ENCODE assay signal across 1 cellular context in the genomic region with DNA sequence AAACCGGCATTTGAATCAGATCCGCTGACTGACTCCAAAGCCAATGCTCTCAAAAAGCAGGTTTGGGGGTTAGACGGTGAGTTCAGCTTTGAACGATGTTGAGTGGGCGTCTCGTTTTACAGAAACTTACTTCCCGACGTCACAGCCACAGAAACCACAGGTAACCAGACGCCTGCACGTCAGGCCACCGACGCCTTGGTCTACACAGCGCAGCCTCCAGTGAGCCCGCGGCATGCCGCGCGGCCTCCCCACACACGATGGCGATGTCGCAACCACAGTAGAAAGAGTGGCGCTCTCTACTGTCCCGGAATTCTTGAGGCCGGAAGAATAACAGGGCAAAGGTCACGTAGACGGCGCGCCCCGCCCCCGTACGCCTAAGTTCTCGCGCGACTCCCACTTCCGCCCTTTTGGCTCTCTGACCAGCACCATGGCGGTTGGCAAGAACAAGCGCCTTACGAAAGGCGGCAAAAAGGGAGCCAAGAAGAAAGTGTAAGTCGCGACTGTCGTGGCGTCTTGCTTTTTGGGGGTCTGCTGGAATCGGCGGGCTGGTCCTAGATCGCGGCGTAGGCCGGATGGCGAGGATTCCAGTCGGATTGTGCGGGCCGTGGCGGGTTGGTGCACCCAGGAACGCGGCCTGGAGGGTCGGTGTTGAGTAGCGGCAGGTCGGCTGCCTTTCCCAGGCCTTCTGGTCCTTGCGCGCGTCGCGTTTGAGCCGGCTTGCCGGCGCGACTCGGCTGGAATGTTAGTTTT.
TF ChIP-seq lines count a peak whose summit lies in the region.

TSS of gene RPS3A (plus strand) at position 403 of the 750 bp plus-strand sequence. CDS start at position 428, 25 bp downstream.

TF ChIP-seq in K562, 482 proteins besides CTCF, POLR2A, EP300 and RAD21 (continued from another document and continues in another):
- TF ChIP-seq RUNX1 (IDR thresholded peaks at IDR 0.05; ENCODE audit: low read depth) (peak; percentile 65; the same call in 1 of the 2 replicates), JUND (IDR thresholded peaks at IDR 0.05; ENCODE audit: borderline replicate concordance, low read depth, low read length) (peak; percentile 78), JUND (tag; IDR thresholded peaks at IDR 0.05; ENCODE audit: borderline replicate concordance, low read depth, low read length) (no peak; the same call in 2 of the 3 replicates), ZNF41 (CRISPR knock-in tag; conservative IDR thresholded peaks at IDR 0.05) (no peak), ZNF76 (CRISPR knock-in tag; IDR thresholded peaks at IDR 0.05; ENCODE audit: borderline replicate concordance) (0 out of 2 replicates have a peak, but pooled peaks have one; percentile 25), RNF2 (IDR thresholded peaks at IDR 0.05) (peak; percentile 89; the same call in 1 of the 2 replicates), ZNF212 (CRISPR knock-in tag; IDR thresholded peaks at IDR 0.05) (no peak), RAD51 (IDR thresholded peaks at IDR 0.05; ENCODE audit: borderline replicate concordance, low read depth) (no peak), WHSC1 (IDR thresholded peaks at IDR 0.05; ENCODE audit: low read length) (no peak), ZBTB1 (CRISPR knock-in tag; IDR thresholded peaks at IDR 0.05; ENCODE audit: borderline replicate concordance, low read depth) (peak; percentile 92), HEY1 (CRISPR knock-in tag; IDR thresholded peaks at IDR 0.05; ENCODE audit: borderline replicate concordance) (no peak), MTA2 (IDR thresholded peaks at IDR 0.05; ENCODE audit: low read depth) (peak; percentile 73), ZNF699 (CRISPR knock-in tag; IDR thresholded peaks at IDR 0.05; ENCODE audit: insufficient replicate concordance) (no peak), SMARCA5 (IDR thresholded peaks at IDR 0.05) (no peak), KLF10 (CRISPR knock-in tag; IDR thresholded peaks at IDR 0.05) (no peak), CEBPG (CRISPR knock-in tag; IDR thresholded peaks at IDR 0.05) (peak; percentile 91), CEBPG (tag; conservative IDR thresholded peaks at IDR 0.05 in 1 of 2, IDR thresholded peaks at IDR 0.05 in 1 of 2) (peak; percentile 93 to 94), ZNF589 (CRISPR knock-in tag; IDR thresholded peaks at IDR 0.05; ENCODE audit: low read depth) (no peak; the same call in 1 of the 2 replicates), RBM22 (IDR thresholded peaks at IDR 0.05; ENCODE audit: low read depth, low read length, poor library complexity, severe bottlenecking) (peak; percentile 94), EZH2 (IDR thresholded peaks at IDR 0.05; ENCODE audit: borderline replicate concordance, low read depth, low read length) (no peak), RBM34 (IDR thresholded peaks at IDR 0.05; ENCODE audit: borderline replicate concordance, insufficient read depth, low read length) (no peak), ZNF318 (IDR thresholded peaks at IDR 0.05; ENCODE audit: borderline replicate concordance in 1 of 2, low read depth in 1 of 2) (peak in 1 of 2 experiments; percentile 96; a peak in 2 of 4 replicates), EWSR1 (IDR thresholded peaks at IDR 0.05; ENCODE audit: borderline replicate concordance, low read depth, partially characterized antibody) (no peak), FIP1L1 (IDR thresholded peaks at IDR 0.05; ENCODE audit: low read depth, low read length, poor library complexity, severe bottlenecking) (peak; percentile 88)
- TF ChIP-seq, protein P1, sequence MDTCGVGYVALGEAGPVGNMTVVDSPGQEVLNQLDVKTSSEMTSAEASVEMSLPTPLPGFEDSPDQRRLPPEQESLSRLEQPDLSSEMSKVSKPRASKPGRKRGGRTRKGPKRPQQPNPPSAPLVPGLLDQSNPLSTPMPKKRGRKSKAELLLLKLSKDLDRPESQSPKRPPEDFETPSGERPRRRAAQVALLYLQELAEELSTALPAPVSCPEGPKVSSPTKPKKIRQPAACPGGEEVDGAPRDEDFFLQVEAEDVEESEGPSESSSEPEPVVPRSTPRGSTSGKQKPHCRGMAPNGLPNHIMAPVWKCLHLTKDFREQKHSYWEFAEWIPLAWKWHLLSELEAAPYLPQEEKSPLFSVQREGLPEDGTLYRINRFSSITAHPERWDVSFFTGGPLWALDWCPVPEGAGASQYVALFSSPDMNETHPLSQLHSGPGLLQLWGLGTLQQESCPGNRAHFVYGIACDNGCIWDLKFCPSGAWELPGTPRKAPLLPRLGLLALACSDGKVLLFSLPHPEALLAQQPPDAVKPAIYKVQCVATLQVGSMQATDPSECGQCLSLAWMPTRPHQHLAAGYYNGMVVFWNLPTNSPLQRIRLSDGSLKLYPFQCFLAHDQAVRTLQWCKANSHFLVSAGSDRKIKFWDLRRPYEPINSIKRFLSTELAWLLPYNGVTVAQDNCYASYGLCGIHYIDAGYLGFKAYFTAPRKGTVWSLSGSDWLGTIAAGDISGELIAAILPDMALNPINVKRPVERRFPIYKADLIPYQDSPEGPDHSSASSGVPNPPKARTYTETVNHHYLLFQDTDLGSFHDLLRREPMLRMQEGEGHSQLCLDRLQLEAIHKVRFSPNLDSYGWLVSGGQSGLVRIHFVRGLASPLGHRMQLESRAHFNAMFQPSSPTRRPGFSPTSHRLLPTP (IDR thresholded peaks at IDR 0.05; ENCODE audit: borderline replicate concordance, extremely low read depth, insufficient read length): no peak
- TF ChIP-seq, protein P2, sequence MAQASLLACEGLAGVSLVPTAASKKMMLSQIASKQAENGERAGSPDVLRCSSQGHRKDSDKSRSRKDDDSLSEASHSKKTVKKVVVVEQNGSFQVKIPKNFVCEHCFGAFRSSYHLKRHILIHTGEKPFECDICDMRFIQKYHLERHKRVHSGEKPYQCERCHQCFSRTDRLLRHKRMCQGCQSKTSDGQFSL (CRISPR knock-in tag; IDR thresholded peaks at IDR 0.05): 0 out of 2 replicates have a peak, but pooled peaks have one; percentile 17
- TF ChIP-seq, protein P2 (tag; IDR thresholded peaks at IDR 0.05): no peak
- TF ChIP-seq, protein P3, sequence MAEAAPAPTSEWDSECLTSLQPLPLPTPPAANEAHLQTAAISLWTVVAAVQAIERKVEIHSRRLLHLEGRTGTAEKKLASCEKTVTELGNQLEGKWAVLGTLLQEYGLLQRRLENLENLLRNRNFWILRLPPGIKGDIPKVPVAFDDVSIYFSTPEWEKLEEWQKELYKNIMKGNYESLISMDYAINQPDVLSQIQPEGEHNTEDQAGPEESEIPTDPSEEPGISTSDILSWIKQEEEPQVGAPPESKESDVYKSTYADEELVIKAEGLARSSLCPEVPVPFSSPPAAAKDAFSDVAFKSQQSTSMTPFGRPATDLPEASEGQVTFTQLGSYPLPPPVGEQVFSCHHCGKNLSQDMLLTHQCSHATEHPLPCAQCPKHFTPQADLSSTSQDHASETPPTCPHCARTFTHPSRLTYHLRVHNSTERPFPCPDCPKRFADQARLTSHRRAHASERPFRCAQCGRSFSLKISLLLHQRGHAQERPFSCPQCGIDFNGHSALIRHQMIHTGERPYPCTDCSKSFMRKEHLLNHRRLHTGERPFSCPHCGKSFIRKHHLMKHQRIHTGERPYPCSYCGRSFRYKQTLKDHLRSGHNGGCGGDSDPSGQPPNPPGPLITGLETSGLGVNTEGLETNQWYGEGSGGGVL (CRISPR knock-in tag; IDR thresholded peaks at IDR 0.05): no peak
- TF ChIP-seq, protein P4, sequence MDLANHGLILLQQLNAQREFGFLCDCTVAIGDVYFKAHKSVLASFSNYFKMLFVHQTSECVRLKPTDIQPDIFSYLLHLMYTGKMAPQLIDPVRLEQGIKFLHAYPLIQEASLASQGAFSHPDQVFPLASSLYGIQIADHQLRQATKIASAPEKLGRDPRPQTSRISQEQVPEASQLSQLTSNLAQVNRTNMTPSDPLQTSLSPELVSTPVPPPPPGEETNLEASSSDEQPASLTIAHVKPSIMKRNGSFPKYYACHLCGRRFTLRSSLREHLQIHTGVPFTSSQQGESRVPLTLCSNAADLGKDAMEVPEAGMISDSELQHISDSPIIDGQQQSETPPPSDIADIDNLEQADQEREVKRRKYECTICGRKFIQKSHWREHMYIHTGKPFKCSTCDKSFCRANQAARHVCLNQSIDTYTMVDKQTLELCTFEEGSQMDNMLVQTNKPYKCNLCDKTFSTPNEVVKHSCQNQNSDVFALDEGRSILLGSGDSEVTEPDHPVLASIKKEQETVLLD (IDR thresholded peaks at IDR 0.05): peak; percentile 94
- TF ChIP-seq, protein P5, sequence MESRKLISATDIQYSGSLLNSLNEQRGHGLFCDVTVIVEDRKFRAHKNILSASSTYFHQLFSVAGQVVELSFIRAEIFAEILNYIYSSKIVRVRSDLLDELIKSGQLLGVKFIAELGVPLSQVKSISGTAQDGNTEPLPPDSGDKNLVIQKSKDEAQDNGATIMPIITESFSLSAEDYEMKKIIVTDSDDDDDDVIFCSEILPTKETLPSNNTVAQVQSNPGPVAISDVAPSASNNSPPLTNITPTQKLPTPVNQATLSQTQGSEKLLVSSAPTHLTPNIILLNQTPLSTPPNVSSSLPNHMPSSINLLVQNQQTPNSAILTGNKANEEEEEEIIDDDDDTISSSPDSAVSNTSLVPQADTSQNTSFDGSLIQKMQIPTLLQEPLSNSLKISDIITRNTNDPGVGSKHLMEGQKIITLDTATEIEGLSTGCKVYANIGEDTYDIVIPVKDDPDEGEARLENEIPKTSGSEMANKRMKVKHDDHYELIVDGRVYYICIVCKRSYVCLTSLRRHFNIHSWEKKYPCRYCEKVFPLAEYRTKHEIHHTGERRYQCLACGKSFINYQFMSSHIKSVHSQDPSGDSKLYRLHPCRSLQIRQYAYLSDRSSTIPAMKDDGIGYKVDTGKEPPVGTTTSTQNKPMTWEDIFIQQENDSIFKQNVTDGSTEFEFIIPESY (CRISPR knock-in tag; IDR thresholded peaks at IDR 0.05): peak; percentile 91
- TF ChIP-seq, protein P6, sequence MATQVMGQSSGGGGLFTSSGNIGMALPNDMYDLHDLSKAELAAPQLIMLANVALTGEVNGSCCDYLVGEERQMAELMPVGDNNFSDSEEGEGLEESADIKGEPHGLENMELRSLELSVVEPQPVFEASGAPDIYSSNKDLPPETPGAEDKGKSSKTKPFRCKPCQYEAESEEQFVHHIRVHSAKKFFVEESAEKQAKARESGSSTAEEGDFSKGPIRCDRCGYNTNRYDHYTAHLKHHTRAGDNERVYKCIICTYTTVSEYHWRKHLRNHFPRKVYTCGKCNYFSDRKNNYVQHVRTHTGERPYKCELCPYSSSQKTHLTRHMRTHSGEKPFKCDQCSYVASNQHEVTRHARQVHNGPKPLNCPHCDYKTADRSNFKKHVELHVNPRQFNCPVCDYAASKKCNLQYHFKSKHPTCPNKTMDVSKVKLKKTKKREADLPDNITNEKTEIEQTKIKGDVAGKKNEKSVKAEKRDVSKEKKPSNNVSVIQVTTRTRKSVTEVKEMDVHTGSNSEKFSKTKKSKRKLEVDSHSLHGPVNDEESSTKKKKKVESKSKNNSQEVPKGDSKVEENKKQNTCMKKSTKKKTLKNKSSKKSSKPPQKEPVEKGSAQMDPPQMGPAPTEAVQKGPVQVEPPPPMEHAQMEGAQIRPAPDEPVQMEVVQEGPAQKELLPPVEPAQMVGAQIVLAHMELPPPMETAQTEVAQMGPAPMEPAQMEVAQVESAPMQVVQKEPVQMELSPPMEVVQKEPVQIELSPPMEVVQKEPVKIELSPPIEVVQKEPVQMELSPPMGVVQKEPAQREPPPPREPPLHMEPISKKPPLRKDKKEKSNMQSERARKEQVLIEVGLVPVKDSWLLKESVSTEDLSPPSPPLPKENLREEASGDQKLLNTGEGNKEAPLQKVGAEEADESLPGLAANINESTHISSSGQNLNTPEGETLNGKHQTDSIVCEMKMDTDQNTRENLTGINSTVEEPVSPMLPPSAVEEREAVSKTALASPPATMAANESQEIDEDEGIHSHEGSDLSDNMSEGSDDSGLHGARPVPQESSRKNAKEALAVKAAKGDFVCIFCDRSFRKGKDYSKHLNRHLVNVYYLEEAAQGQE (CRISPR knock-in tag; IDR thresholded peaks at IDR 0.05; ENCODE audit: low read depth): no peak
